ENCODE assay signal across 8 cellular contexts in the genomic region with DNA sequence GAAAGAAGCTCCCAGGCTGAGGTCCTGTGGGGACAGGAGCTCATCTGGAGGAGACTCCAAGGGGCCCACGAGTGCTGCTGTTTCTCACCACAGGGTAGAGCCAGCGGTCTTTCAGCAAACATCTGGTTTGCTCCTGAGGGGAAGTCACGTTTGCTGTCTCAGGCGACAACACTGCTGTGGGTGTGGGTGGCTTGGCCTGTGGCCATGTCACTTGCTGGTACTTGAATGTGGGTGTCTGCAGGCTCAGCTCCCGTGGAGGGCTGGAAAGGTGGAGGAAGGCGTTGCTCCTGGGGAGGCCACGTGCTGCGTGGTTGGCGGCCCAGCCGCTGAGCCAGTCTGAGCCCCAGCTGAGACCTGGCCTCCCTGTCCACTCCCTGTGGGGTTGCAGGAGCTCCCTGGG. TPM values are rescaled to one million over a fixed set of nuclear protein-coding genes. Genes with fewer than 3 reads are reported as not detected.
DNase-seq lines count a peak whose midpoint lies in the region; ATAC-seq and TF ChIP-seq lines count a peak whose summit lies in the region.

No MANE protein-coding gene starts in this region.

- ATAC-seq in HG03565 (IDR thresholded peaks at IDR 0.05; ENCODE audit: unreplicated experiment) (peak; percentile 48), lower lobe of right lung (peak; percentile 30 to 57), HG02763 (IDR thresholded peaks at IDR 0.05; ENCODE audit: unreplicated experiment) (no peak)
- ATAC-seq in activated T-cell treated with anti-CD3 and anti-CD28 coated beads, Interleukin-2, amount 50 U/mL, for 72 hours (replicated peaks in 1 of 2): peak; percentile 51 to 66

- peaks cover 66% of the 10 kb centered on the region for H3K36me3 ChIP-seq in lower lobe of right lung

- H3K4me3 ChIP-seq in lower lobe of right lung: no peak overlapping the region

- peaks cover 10% of the 10 kb centered on the region for H3K4me1 ChIP-seq in lower lobe of right lung

- no peaks in the 10 kb centered on the region for H3K9me3 ChIP-seq in lower lobe of right lung

- no peak overlapping the region for H3K4me3 Mint-ChIP-seq in activated T-cell treated with anti-CD3 and anti-CD28 coated beads, Interleukin-2, amount 50 U/mL, for 72 hours

- TF ChIP-seq CTCF in lower lobe of right lung (IDR thresholded peaks at IDR 0.05): no peak

- no peaks in the 10 kb centered on the region for H3K27me3 Mint-ChIP-seq in activated T-cell treated with anti-CD3 and anti-CD28 coated beads, Interleukin-2, amount 50 U/mL, for 72 hours (ENCODE audit: low read depth)

- peaks cover 0 to 3% of the 10 kb centered on the region in 2 donors for H3K36me3 Mint-ChIP-seq in activated T-cell treated with anti-CD3 and anti-CD28 coated beads, Interleukin-2, amount 50 U/mL, for 72 hours (ENCODE audit: insufficient read depth in 2 of 2)

- no peaks in the 10 kb centered on the region for H3K9me3 Mint-ChIP-seq in activated T-cell treated with anti-CD3 and anti-CD28 coated beads, Interleukin-2, amount 50 U/mL, for 72 hours

- DNase-seq in EH (ENCODE audit: low read depth) (peak; percentile 9), lower lobe of right lung (no peak), SIG-M5 (lab: John Stamatoyannopoulos, UW) (no peak), foreskin melanocyte (no peak), EL (no peak)
- DNase-seq in activated T-cell treated with anti-CD3 and anti-CD28 coated beads, Interleukin-2, amount 50 U/mL, for 72 hours: peak in 1 of 2 donors; percentile 19

- H3K27ac ChIP-seq in lower lobe of right lung: no peak overlapping the region

- H3K27ac Mint-ChIP-seq in activated T-cell treated with anti-CD3 and anti-CD28 coated beads, Interleukin-2, amount 50 U/mL, for 72 hours: no peak overlapping the region

- peaks cover 18% of the 10 kb centered on the region for H3K4me1 Mint-ChIP-seq in activated T-cell treated with anti-CD3 and anti-CD28 coated beads, Interleukin-2, amount 50 U/mL, for 72 hours (ENCODE audit: low read depth)

- no peaks in the 10 kb centered on the region for H3K27me3 ChIP-seq in lower lobe of right lung (ENCODE audit: low read depth)

- intact Hi-C loops in lower lobe of right lung (cut with DNase I): no loop called here

RNA-seq across cellular contexts. Expression of a gene that starts 52.8 kb away (rescaled TPM):
- 10 to 100 TPM; 23.6 to 26.8 TPM for total RNA-seq in activated T-cell treated with anti-CD3 and anti-CD28 coated beads, Interleukin-2, amount 50 U/mL, for 72 hours
- 46.8 TPM for total RNA-seq in lower lobe of right lung
